10 cellular contexts compared by ENCODE assay signal in the genomic region with DNA sequence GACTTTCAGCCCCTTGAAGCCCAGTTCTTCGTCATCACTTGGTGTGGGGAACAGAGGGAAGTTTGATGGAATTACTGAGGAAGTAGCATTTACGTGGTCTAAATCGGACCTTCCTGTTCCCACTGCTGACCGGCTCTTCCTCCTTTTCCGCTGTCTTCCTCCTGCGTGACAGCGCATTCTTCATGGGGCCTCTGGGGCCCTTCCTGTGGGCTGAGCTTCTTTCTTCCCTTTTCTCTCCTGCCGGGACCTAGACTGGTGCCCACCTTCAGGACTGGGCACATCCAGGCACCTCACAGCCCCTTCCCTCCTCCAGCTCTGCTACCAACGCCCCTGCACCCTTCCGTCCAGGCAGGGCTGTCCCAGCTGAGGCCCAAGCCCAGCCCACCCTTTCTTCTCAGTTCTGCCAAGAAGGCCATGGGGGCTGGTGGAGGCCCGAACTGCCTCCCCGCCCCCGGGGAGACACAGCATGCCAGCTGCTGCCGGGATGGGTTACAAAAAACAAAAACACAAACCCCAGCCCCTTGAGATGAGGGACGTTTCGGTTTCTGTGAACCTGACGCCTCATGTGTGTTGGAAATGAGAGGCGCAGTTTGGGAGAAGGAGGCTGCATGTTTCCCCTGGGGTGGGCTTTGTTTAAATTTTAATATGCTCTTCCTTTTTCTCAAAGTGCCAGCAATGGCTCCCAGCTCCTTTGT. TPM values are rescaled to one million over a fixed set of nuclear protein-coding genes. Genes with fewer than 3 reads are reported as not detected.
DNase-seq lines count a peak whose midpoint lies in the region; ATAC-seq and TF ChIP-seq lines count a peak whose summit lies in the region.
"Had no signal": no experiment of that assay in that cellular context is flagged by ENCODE, and none has a peak within 500 bp of the region (broad histone marks: within the 10 kb centered on the region; RNA-seq: fewer than 3 reads in every experiment).

No MANE protein-coding gene starts in this region.

- H3K9me3 ChIP-seq in colonic mucosa (no peaks in the 10 kb centered on the region), lung (ENCODE audit: control insufficient read depth in 2 of 2, insufficient read depth in 1 of 2, low read length in 1 of 2) (no peaks in the 10 kb centered on the region), stomach (no peaks in the 10 kb centered on the region)

- H3K36me3 ChIP-seq in colonic mucosa (no peaks in the 10 kb centered on the region), lung (ENCODE audit: control insufficient read depth in 2 of 2, insufficient read depth in 2 of 2, low read length in 2 of 2) (peaks cover 0 to 1% of the 10 kb centered on the region in 2 donors), stomach (no peaks in the 10 kb centered on the region)

- TF ChIP-seq CTCF in colonic mucosa (IDR thresholded peaks at IDR 0.05), result no peak
- no peak for TF ChIP-seq CTCF in lung (IDR thresholded peaks at IDR 0.05; ENCODE audit: control extremely low read depth, extremely low read depth)
- TF ChIP-seq CTCF in stomach (IDR thresholded peaks at IDR 0.05), result no peak

- peaks cover 8% of the 10 kb centered on the region for H3K4me1 ChIP-seq in colonic mucosa
- peaks cover 0 to 28% of the 10 kb centered on the region in 2 donors for H3K4me1 ChIP-seq in lung (ENCODE audit: control insufficient read depth in 2 of 2, insufficient read depth in 2 of 2, low read length in 2 of 2)
- H3K4me1 ChIP-seq in stomach, result peaks cover 26 to 63% (median 33%) of the 10 kb centered on the region in 4 donors

- no peak for TF ChIP-seq EP300 in stomach (IDR thresholded peaks at IDR 0.05)

- H3K9ac ChIP-seq in colonic mucosa (ENCODE audit: low read depth in 2 of 2, low read length in 2 of 2), result peak overlapping the region in 1 of 2 donors; percentile 37

- H3K27ac ChIP-seq in colonic mucosa (peak overlapping the region; percentile 54), lung (ENCODE audit: low read depth in 1 of 2, low read length in 1 of 2) (peak overlapping the region; percentile 39 to 72), stomach (peak overlapping the region; percentile 42 to 79 (median 53))

- peak; percentile 64 for ATAC-seq in lung (ENCODE audit: insufficient read depth, low FRiP score)
- no peak for ATAC-seq in activated naive CD4-positive, alpha-beta T cell treated with anti-CD3 and anti-CD28 coated beads, Interleukin-2, amount 50 U/mL, for 72 hours

- intact Hi-C loops in colonic mucosa (cut with DNase I), result no loop called here
- intact Hi-C loops in stomach (cut with DNase I; ENCODE audit: low total_unique reads), result loop anchor here (5.0 kb wide), 1 partner anchor 47 kb away; no protein-coding TSS in a partner anchor

- H3K4me3 ChIP-seq in colonic mucosa (no peak overlapping the region), lung (no peak overlapping the region), stomach (no peak overlapping the region)
- H3K4me3 ChIP-seq: smooth muscle cell had no signal

- H3K9me3 Mint-ChIP-seq in activated naive CD4-positive, alpha-beta T cell treated with anti-CD3 and anti-CD28 coated beads, Interleukin-2, amount 50 U/mL, for 72 hours, result no peaks in the 10 kb centered on the region

- no peaks in the 10 kb centered on the region for H3K27me3 ChIP-seq in colonic mucosa
- H3K27me3 ChIP-seq in lung (ENCODE audit: control insufficient read depth, insufficient read depth), result no peaks in the 10 kb centered on the region
- no peaks in the 10 kb centered on the region for H3K27me3 ChIP-seq in stomach

- WGBS in lung, 2 donors, result 25 to 48% methylated on average over 18 of the region's 18 CpGs
- WGBS in stomach, 5 donors, result 67 to 76% (median 73%) methylated on average over 17 to 18 of the region's 18 CpGs

- peak; percentile 76 for DNase-seq in MV-4-11 (lab: John Stamatoyannopoulos, UW)
- no peak for DNase-seq in colonic mucosa
- DNase-seq in lung (ENCODE audit: low spot score), result no peak
- DNase-seq in stomach, result no peak
- DNase-seq in activated naive CD4-positive, alpha-beta T cell treated with anti-CD3 and anti-CD28 coated beads, Interleukin-2, amount 50 U/mL, for 72 hours (ENCODE audit: low spot score in 2 of 2), result no peak
- DNase-seq in inferior parietal cortex (ENCODE audit: extremely low spot score), result no peak
- no peak for DNase-seq in NCI-H2196 treated with DMSO at 0.1 percent for 48 hours (lab: John Stamatoyannopoulos, UW; ENCODE audit: unreplicated experiment)
- DNase-seq in NCI-H2029 treated with DMSO at 0.1 percent for 48 hours (lab: John Stamatoyannopoulos, UW), result no peak
- DNase-seq: NCI-H526 had no signal

- H3K36me3 Mint-ChIP-seq in activated naive CD4-positive, alpha-beta T cell treated with anti-CD3 and anti-CD28 coated beads, Interleukin-2, amount 50 U/mL, for 72 hours, result peaks cover 0 to 19% of the 10 kb centered on the region in 2 donors

- no peak for TF ChIP-seq POLR2A in stomach (IDR thresholded peaks at IDR 0.05)

- H3K27ac Mint-ChIP-seq in activated naive CD4-positive, alpha-beta T cell treated with anti-CD3 and anti-CD28 coated beads, Interleukin-2, amount 50 U/mL, for 72 hours, result no peak overlapping the region

RNA-seq across cellular contexts. Expression of a gene that starts 19.1 kb away (rescaled TPM):
- total RNA-seq in colonic mucosa (10 to 100 TPM; 35.0 to 43.7 TPM), lung (10 to 100 TPM; 19.6 to 45.7 TPM), stomach (10 to 100 TPM in 4 of 5 donors, 1 to 10 TPM in 1; 7.9 to 35.3 (median 15.2) TPM)
- polyA plus RNA-seq in lung (10 to 100 TPM; 31.5 to 49.1 TPM), stomach (10 to 100 TPM; 15.6 to 21.1 (median 16.6) TPM)
- total RNA-seq in activated naive CD4-positive, alpha-beta T cell treated with anti-CD3 and anti-CD28 coated beads, Interleukin-2, amount 50 U/mL, for 72 hours, result 10 to 100 TPM; 13.2 to 28.1 TPM
